In genomic region chr14:95495538-95496025, GRCh38 we compare ENCODE assay signal across 10 cellular contexts. TPM values are rescaled to one million over a fixed set of nuclear protein-coding genes. Genes with fewer than 3 reads are reported as not detected.
DNase-seq lines count a peak whose midpoint lies in the region; ATAC-seq and TF ChIP-seq lines count a peak whose summit lies in the region.
"Had no signal": no experiment of that assay in that cellular context is flagged by ENCODE, and none has a peak within 500 bp of the region (broad histone marks: within the 10 kb centered on the region; RNA-seq: fewer than 3 reads in every experiment).

No MANE protein-coding gene starts in this region.

- intact Hi-C loops in cardiac septum (cut with DNase I) (no loop called here), right cardiac atrium (cut with DNase I) (no loop called here), vagina (cut with DNase I) (no loop called here)

- H3K27ac ChIP-seq in cardiac muscle cell: peak overlapping the region; percentile 61
- no peak overlapping the region for H3K27ac ChIP-seq in right cardiac atrium (ENCODE audit: low read length)
- H3K27ac ChIP-seq in vagina: peak overlapping the region; percentile 74
- H3K27ac ChIP-seq: parathyroid adenoma had no signal

- peak; percentile 55; the same call in 1 of the 2 replicates for TF ChIP-seq POLR2A in Raji (IDR thresholded peaks at IDR 0.05; ENCODE audit: insufficient read depth, low read depth, low read length)
- no peak for TF ChIP-seq POLR2A in vagina (IDR thresholded peaks at IDR 0.05)

- no peak for TF ChIP-seq CTCF in cardiac muscle cell (IDR thresholded peaks at IDR 0.05; ENCODE audit: low read depth, low read length)
- no peak for TF ChIP-seq CTCF in vagina (IDR thresholded peaks at IDR 0.05)

- H3K36me3 ChIP-seq in cardiac muscle cell: no peaks in the 10 kb centered on the region
- no peaks in the 10 kb centered on the region for H3K36me3 ChIP-seq in vagina

- H3K27me3 ChIP-seq in cardiac muscle cell: no peaks in the 10 kb centered on the region
- no peaks in the 10 kb centered on the region for H3K27me3 ChIP-seq in right cardiac atrium (ENCODE audit: control insufficient read depth, insufficient read depth)
- no peaks in the 10 kb centered on the region for H3K27me3 ChIP-seq in vagina

- DNase-seq in cardiac muscle cell (ENCODE audit: low read depth in 1 of 2, low spot score in 1 of 2) (no peak), cardiac septum (ENCODE audit: low spot score) (no peak), right cardiac atrium (peak in 1 of 3 donors; percentile 64), vagina (ENCODE audit: extremely low spot score in 2 of 2) (no peak), kidney tubule cell (ENCODE audit: low spot score) (no peak), NCI-H2196 treated with DMSO at 0.1 percent for 48 hours (lab: John Stamatoyannopoulos, UW; ENCODE audit: unreplicated experiment) (no peak)
- DNase-seq: DND-41 had no signal

- WGBS in right cardiac atrium: 79% methylated on average over 8 of the region's 8 CpGs

- H3K9me3 ChIP-seq in cardiac muscle cell (ENCODE audit: low read depth): no peaks in the 10 kb centered on the region
- H3K9me3 ChIP-seq in right cardiac atrium (ENCODE audit: control insufficient read depth, low read length): no peaks in the 10 kb centered on the region
- H3K9me3 ChIP-seq in vagina: no peaks in the 10 kb centered on the region

- H3K4me3 ChIP-seq in cardiac muscle cell: no peak overlapping the region
- no peak overlapping the region for H3K4me3 ChIP-seq in right cardiac atrium (ENCODE audit: low read length)
- H3K4me3 ChIP-seq in vagina: no peak overlapping the region

- H3K4me1 ChIP-seq in cardiac muscle cell (ENCODE audit: low read depth): peaks cover 31% of the 10 kb centered on the region
- peaks cover 20% of the 10 kb centered on the region for H3K4me1 ChIP-seq in right cardiac atrium (ENCODE audit: control insufficient read depth, insufficient read depth, low read length)
- peaks cover 69% of the 10 kb centered on the region for H3K4me1 ChIP-seq in vagina
- H3K4me1 ChIP-seq: parathyroid adenoma had no signal

- ATAC-seq in HG03025 (IDR thresholded peaks at IDR 0.05; ENCODE audit: low FRiP score, unreplicated experiment) (peak; percentile 75), right cardiac atrium (peak; percentile 5 to 37)

RNA-seq across cellular contexts. Expression of gene SYNE3, which starts 20.9 kb away (rescaled TPM):
- total RNA-seq in cardiac muscle cell: 0.42 and 2.0 TPM in 2 replicates
- 0.09 and 0.45 TPM in 2 replicates for polyA plus RNA-seq in cardiac muscle cell
- total RNA-seq in cardiac septum: 12.4 TPM
- 10 to 100 TPM; 12.1 to 18.0 (median 14.8) TPM for total RNA-seq in right cardiac atrium
- 5.2 TPM for polyA plus RNA-seq in right cardiac atrium
- 27.0 TPM for total RNA-seq in vagina

RNA-seq across cellular contexts. Expression of gene GLRX5, which starts 39.3 kb away (rescaled TPM):
- total RNA-seq in cardiac muscle cell: 50.2 and 80.8 TPM in 2 replicates
- polyA plus RNA-seq in cardiac muscle cell: 180 and 181 TPM in 2 replicates
- 61.8 TPM for total RNA-seq in cardiac septum
- total RNA-seq in right cardiac atrium: 10 to 100 TPM; 78.1 to 82.4 (median 78.7) TPM
- polyA plus RNA-seq in right cardiac atrium: 111 TPM
- total RNA-seq in vagina: 20.4 TPM
